In genomic region chr12:6890789-6891624, GRCh38 we compare ENCODE assay signal across 8 cellular contexts. TPM values are rescaled to one million over a fixed set of nuclear protein-coding genes. Genes with fewer than 3 reads are reported as not detected.
DNase-seq lines count a peak whose midpoint lies in the region; ATAC-seq, FAIRE-seq and TF ChIP-seq lines count a peak whose summit lies in the region.

No MANE protein-coding gene starts in this region.

- no peaks in the 10 kb centered on the region for H3K9me3 ChIP-seq in A673 (ENCODE audit: low read depth, low read length, poor library complexity, severe bottlenecking)
- no peaks in the 10 kb centered on the region for H3K9me3 ChIP-seq in body of pancreas

- H3K27ac ChIP-seq in A673 (ENCODE audit: low read depth, low read length, poor library complexity, severe bottlenecking), result peak overlapping the region; percentile 97
- peak overlapping the region; percentile 74 to 95 (median 84) for H3K27ac ChIP-seq in body of pancreas

- BruUV-seq in A673 (replicated peaks; lab: Mats Ljungman, UMichigan), result no TSS peak

- peak; percentile 64 for TF ChIP-seq POLR2A in GM18526 (IDR thresholded peaks at IDR 0.05; ENCODE audit: extremely low read depth, insufficient read length)
- TF ChIP-seq POLR2A in body of pancreas (IDR thresholded peaks at IDR 0.05), result peak; percentile 46 to 80 (median 70)

- peak overlapping the region; percentile 46 for H3K4me3 ChIP-seq in A673 (ENCODE audit: low read depth, low read length, poor library complexity, severe bottlenecking)
- no peak overlapping the region for H3K4me3 ChIP-seq in body of pancreas
- H3K4me3 ChIP-seq in iPS-11a (ENCODE audit: low read depth, low read length), result peak overlapping the region; percentile 24
- peak overlapping the region; percentile 55 for H3K4me3 ChIP-seq in skeletal muscle cell (ENCODE audit: low read depth, low read length)

- POLR2A ChIA-PET in A673 (lab: Charles Lee; ENCODE audit: low non-redundant PET), result interaction anchor here (0.6 kb wide), 5 partner anchors 22 to 627 kb away, joined by 3 to 6 read pairs (median 3); no protein-coding TSS in a partner anchor

- CTCF ChIA-PET in A673 (lab: Charles Lee), result interaction anchor here (0.6 to 1.4 kb wide), 8 partner anchors 12 to 74 kb away, joined by 3 to 6 read pairs (median 4); partner anchors contain the start of genes SPSB2 and USP5

- peak; percentile 93 for ATAC-seq in HG03064 (IDR thresholded peaks at IDR 0.05; ENCODE audit: low read depth, unreplicated experiment)
- ATAC-seq in body of pancreas, result peak; percentile 96

- 0 to 1% methylated on average over 27 to 67 of the region's 67 CpGs for WGBS in body of pancreas, 2 donors

- no peaks in the 10 kb centered on the region for H3K27me3 ChIP-seq in A673 (replicated peaks; ENCODE audit: insufficient read depth, low read depth, low read length, poor library complexity)
- no peaks in the 10 kb centered on the region for H3K27me3 ChIP-seq in body of pancreas

- DNase-seq in A673 (ENCODE audit: low spot score), result peak; percentile 98
- peak; percentile 99 for DNase-seq in NCI-H2107 (lab: John Stamatoyannopoulos, UW)
- peak; percentile 98 to 99 (median 99) for DNase-seq in body of pancreas
- DNase-seq in skeletal muscle cell (ENCODE audit: low read depth), result peak; percentile 87

- no peaks in the 10 kb centered on the region for H3K36me3 ChIP-seq in A673 (ENCODE audit: insufficient read depth, low read length, poor library complexity, severe bottlenecking)
- no peaks in the 10 kb centered on the region for H3K36me3 ChIP-seq in body of pancreas (replicated peaks in 1 of 2; ENCODE audit: insufficient read depth in 1 of 2, low read depth in 2 of 2)

- TF ChIP-seq CTCF in A673 (conservative IDR thresholded peaks at IDR 0.05; ENCODE audit: low read depth, low read length), result peak; percentile 77
- peak; percentile 83 to 99 (median 93) for TF ChIP-seq CTCF in body of pancreas (IDR thresholded peaks at IDR 0.05)

- peak; percentile 68 for FAIRE-seq in TTC549 (lab: Jason Lieb, UNC)

- intact Hi-C loops in A673 (cut with micrococcal nuclease; ENCODE audit: unreplicated experiment) (loop anchor here (2.0 kb wide), 1 partner anchor 18 kb away; the partner anchor contains the start of gene SPSB2), body of pancreas (cut with DNase I) (no loop called here)

- H3K4me1 ChIP-seq in A673 (ENCODE audit: insufficient read depth, low read length, poor library complexity, severe bottlenecking), result peaks cover 7% of the 10 kb centered on the region
- H3K4me1 ChIP-seq in body of pancreas, result peaks cover 10% of the 10 kb centered on the region

RNA-seq across cellular contexts. Expression of gene LRRC23, which starts 13.6 kb away (rescaled TPM):
- 7.7 and 13.6 TPM in 2 replicates for total RNA-seq in A673 (2021)
- 10 to 100 TPM in 1 of 2 donors, 1 to 10 TPM in 1; 7.0 to 21.1 TPM for total RNA-seq in body of pancreas

RNA-seq across cellular contexts. Expression of gene SPSB2, which starts 17.9 kb away (rescaled TPM):
- total RNA-seq in A673 (2021), result 8.1 and 10.8 TPM in 2 replicates
- 10 to 100 TPM in 1 of 2 donors, 1 to 10 TPM in 1; 2.6 to 11.9 TPM for total RNA-seq in body of pancreas

RNA-seq across cellular contexts. Expression of gene ENO2, which starts 23.4 kb away (rescaled TPM):
- total RNA-seq in A673 (2021) (138 and 155 TPM in 2 replicates), body of pancreas (10 to 100 TPM in 1 of 2 donors, 1 to 10 TPM in 1; 4.4 to 11.9 TPM)

RNA-seq across cellular contexts. Expression of gene TPI1, which starts 23.7 kb away (rescaled TPM):
- total RNA-seq in A673 (2021) (1,240 and 1,277 TPM in 2 replicates), body of pancreas (100 to 1,000 TPM; 134 to 152 TPM)

RNA-seq across cellular contexts. Expression of gene ATN1, which starts 36.8 kb away (rescaled TPM):
- total RNA-seq in A673 (2021), result 139 and 144 TPM in 2 replicates
- total RNA-seq in body of pancreas, result 10 to 100 TPM; 36.1 to 86.7 TPM

Comparison
In these comparisons a context has a peak if more than half of its experiments do, and no peak if none do; other contexts are left out.
1. H3K4me3 ChIP-seq: peak in A673 (single experiment), iPS-11a (single experiment) and skeletal muscle cell (single experiment); none in body of pancreas (0 of 2).
2. RNA of gene ENO2, which starts 23.4 kb away (total RNA-seq): 138 to 155 TPM in A673; 4.4 to 11.9 TPM in body of pancreas; every median in the first group is over 10 times any median in the second.
3. Peak in every context shown above with its lines, with median percentiles within 50 percentile points of each other: DNase-seq.